In genomic region chr3:44337253-44337652, GRCh38 we compare ENCODE assay signal across 8 cellular contexts. TPM values are rescaled to one million over a fixed set of nuclear protein-coding genes. Genes with fewer than 3 reads are reported as not detected.
DNase-seq lines count a peak whose midpoint lies in the region; ATAC-seq lines count a peak whose summit lies in the region.

No MANE protein-coding gene starts in this region.

- peaks cover 14% of the 10 kb centered on the region for H3K27me3 Mint-ChIP-seq in T-helper 2 cell treated with Interferon-gamma antibody and Interleukin-4, amounts not matched to agents 5 μg/mL and 100 μg/mL, for 36 hours (ENCODE audit: low read depth)
- H3K27me3 Mint-ChIP-seq in activated T-helper 2 cell treated with anti-CD3 and anti-CD28 coated beads, Interferon-gamma antibody, Interleukin-2, Interleukin-4, amounts not matched to agents 10 μg/mL and 5 μg/mL and 100 μg/mL, durations not matched to agents 14 hours and 24 hours and 36 hours (ENCODE audit: low read depth), result peaks cover 16% of the 10 kb centered on the region

- peak overlapping the region; percentile 92 for H3K27ac ChIP-seq in subcutaneous abdominal adipose tissue (ENCODE audit: low read depth, low read length)

- peak overlapping the region; percentile 98 for H3K27ac Mint-ChIP-seq in T-helper 2 cell treated with Interferon-gamma antibody and Interleukin-4, amounts not matched to agents 5 μg/mL and 100 μg/mL, for 36 hours
- H3K27ac Mint-ChIP-seq in activated T-helper 2 cell treated with anti-CD3 and anti-CD28 coated beads, Interferon-gamma antibody, Interleukin-2, Interleukin-4, amounts not matched to agents 10 μg/mL and 5 μg/mL and 100 μg/mL, durations not matched to agents 14 hours and 24 hours and 36 hours, result peak overlapping the region; percentile 99

- peaks cover 11% of the 10 kb centered on the region for H3K36me3 Mint-ChIP-seq in T-helper 2 cell treated with Interferon-gamma antibody and Interleukin-4, amounts not matched to agents 5 μg/mL and 100 μg/mL, for 36 hours (ENCODE audit: low read depth)
- peaks cover 11% of the 10 kb centered on the region for H3K36me3 Mint-ChIP-seq in activated T-helper 2 cell treated with anti-CD3 and anti-CD28 coated beads, Interferon-gamma antibody, Interleukin-2, Interleukin-4, amounts not matched to agents 10 μg/mL and 5 μg/mL and 100 μg/mL, durations not matched to agents 14 hours and 24 hours and 36 hours (ENCODE audit: low read depth)

- H3K4me3 Mint-ChIP-seq in T-helper 2 cell treated with Interferon-gamma antibody and Interleukin-4, amounts not matched to agents 5 μg/mL and 100 μg/mL, for 36 hours, result peak overlapping the region; percentile 98
- H3K4me3 Mint-ChIP-seq in activated T-helper 2 cell treated with anti-CD3 and anti-CD28 coated beads, Interferon-gamma antibody, Interleukin-2, Interleukin-4, amounts not matched to agents 10 μg/mL and 5 μg/mL and 100 μg/mL, durations not matched to agents 14 hours and 24 hours and 36 hours (ENCODE audit: low read depth), result peak overlapping the region; percentile 96

- intact Hi-C loops in activated T-helper 2 cell treated with anti-CD3 and anti-CD28 coated beads, Interferon-gamma antibody, Interleukin-2, Interleukin-4, amounts not matched to agents 10 μg/mL and 5 μg/mL and 100 μg/mL, durations not matched to agents 14 hours and 24 hours and 36 hours (cut with micrococcal nuclease), result loop anchor here (5.0 to 10.0 kb wide), 2 partner anchors 288 to 640 kb away; partner anchors contain the start of genes EXOSC7, ZDHHC3 and ZNF197

- no peaks in the 10 kb centered on the region for H3K9me3 ChIP-seq in subcutaneous abdominal adipose tissue (ENCODE audit: control insufficient read depth in 5 of 5, low read length in 5 of 5)

- peak overlapping the region; percentile 42 to 94 (median 82) for H3K4me3 ChIP-seq in subcutaneous abdominal adipose tissue (ENCODE audit: low read depth in 1 of 5, low read length in 5 of 5)

- no peaks in the 10 kb centered on the region for H3K9me3 Mint-ChIP-seq in T-helper 2 cell treated with Interferon-gamma antibody and Interleukin-4, amounts not matched to agents 5 μg/mL and 100 μg/mL, for 36 hours
- H3K9me3 Mint-ChIP-seq in activated T-helper 2 cell treated with anti-CD3 and anti-CD28 coated beads, Interferon-gamma antibody, Interleukin-2, Interleukin-4, amounts not matched to agents 10 μg/mL and 5 μg/mL and 100 μg/mL, durations not matched to agents 14 hours and 24 hours and 36 hours, result no peaks in the 10 kb centered on the region

- H3K27me3 ChIP-seq in subcutaneous abdominal adipose tissue (ENCODE audit: control insufficient read depth in 5 of 5, insufficient read depth in 4 of 5, low read length in 5 of 5), result no peaks in the 10 kb centered on the region

- no peaks in the 10 kb centered on the region for H3K36me3 ChIP-seq in subcutaneous abdominal adipose tissue (ENCODE audit: control insufficient read depth in 5 of 5, insufficient read depth in 5 of 5, low read length in 5 of 5)

- H3K4me1 Mint-ChIP-seq in T-helper 2 cell treated with Interferon-gamma antibody and Interleukin-4, amounts not matched to agents 5 μg/mL and 100 μg/mL, for 36 hours (ENCODE audit: low read depth), result peaks cover 20% of the 10 kb centered on the region
- peaks cover 20% of the 10 kb centered on the region for H3K4me1 Mint-ChIP-seq in activated T-helper 2 cell treated with anti-CD3 and anti-CD28 coated beads, Interferon-gamma antibody, Interleukin-2, Interleukin-4, amounts not matched to agents 10 μg/mL and 5 μg/mL and 100 μg/mL, durations not matched to agents 14 hours and 24 hours and 36 hours (ENCODE audit: low read depth)

- no peak for ATAC-seq in GM18498 (IDR thresholded peaks at IDR 0.05; ENCODE audit: unreplicated experiment)

- DNase-seq in T-helper 2 cell treated with Interferon-gamma antibody and Interleukin-4, amounts not matched to agents 5 μg/mL and 100 μg/mL, for 36 hours (ENCODE audit: low spot score), result no peak
- DNase-seq in T-helper 2 cell (no peak), iPS-NIHi7 (ENCODE audit: extremely low spot score) (peak; percentile 17), activated gamma-delta T cell treated with Interleukin-2 at 50 U/mL for 16 hours (no peak)
- no peak for DNase-seq in activated T-helper 2 cell treated with anti-CD3 and anti-CD28 coated beads, Interferon-gamma antibody, Interleukin-2, Interleukin-4, amounts not matched to agents 10 μg/mL and 5 μg/mL and 100 μg/mL, durations not matched to agents 14 hours and 24 hours and 36 hours (ENCODE audit: low spot score)
- DNase-seq in stimulated activated CD4-positive, alpha-beta T cell treated with anti-CD3 and anti-CD28 coated beads, Interleukin-2, amount 100 ng/mL, for 24 hours, result no peak

- H3K9ac ChIP-seq in subcutaneous abdominal adipose tissue (ENCODE audit: low read length in 5 of 5), result peak overlapping the region in 4 of 5 donors; percentile 89 to 93 (median 90)

- H3K4me1 ChIP-seq in subcutaneous abdominal adipose tissue (ENCODE audit: control insufficient read depth in 5 of 5, insufficient read depth in 5 of 5, low read length in 5 of 5), result peaks cover 3 to 22% (median 16%) of the 10 kb centered on the region in 5 donors

RNA-seq across cellular contexts. Expression of gene TCAIM, which starts 1.3 kb away (rescaled TPM):
- 17.5 and 18.4 TPM in 2 replicates for total RNA-seq in activated T-helper 2 cell treated with anti-CD3 and anti-CD28 coated beads, Interferon-gamma antibody, Interleukin-2, Interleukin-4, amounts not matched to agents 10 μg/mL and 5 μg/mL and 100 μg/mL, durations not matched to agents 14 hours and 24 hours and 36 hours
